ENCODE assay signal across 11 cellular contexts in the genomic region with DNA sequence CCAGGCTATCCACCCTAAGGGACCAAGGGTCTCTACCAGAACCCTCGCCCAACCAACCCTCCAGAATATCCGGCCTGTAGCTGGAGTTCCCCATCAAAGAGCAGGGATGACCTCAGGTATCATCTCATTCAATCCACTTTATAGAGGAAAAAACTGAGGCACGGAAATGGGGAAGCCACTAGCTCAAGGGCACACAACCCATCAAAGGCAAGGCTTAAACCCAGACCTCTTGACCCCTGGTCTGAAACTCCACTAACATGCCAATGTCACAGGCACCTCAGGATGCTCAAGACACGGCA. TPM values are rescaled to one million over a fixed set of nuclear protein-coding genes. Genes with fewer than 3 reads are reported as not detected.
DNase-seq lines count a peak whose midpoint lies in the region; ATAC-seq and TF ChIP-seq lines count a peak whose summit lies in the region.
"Had no signal": no experiment of that assay in that cellular context is flagged by ENCODE, and none has a peak within 500 bp of the region (broad histone marks: within the 10 kb centered on the region; RNA-seq: fewer than 3 reads in every experiment).

No MANE protein-coding gene starts in this region.

- TF ChIP-seq POLR2A in lower leg skin (IDR thresholded peaks at IDR 0.05) (no peak), tibial nerve (IDR thresholded peaks at IDR 0.05) (no peak)

- ATAC-seq in HG02970 (IDR thresholded peaks at IDR 0.05; ENCODE audit: low FRiP score, unreplicated experiment) (no peak), GM19324 (IDR thresholded peaks at IDR 0.05; ENCODE audit: low FRiP score, unreplicated experiment) (no peak), GM21367 (IDR thresholded peaks at IDR 0.05; ENCODE audit: unreplicated experiment) (no peak)
- ATAC-seq: esophagus mucosa had no signal

- H3K27me3 ChIP-seq in tibial nerve = no peaks in the 10 kb centered on the region

- peaks cover 0 to 24% (median 0%) of the 10 kb centered on the region in 3 donors for H3K36me3 ChIP-seq in tibial nerve

- peak overlapping the region; percentile 70 for H3K4me3 ChIP-seq in astrocyte of the cerebellum (ENCODE audit: low read depth, low read length)
- peak overlapping the region; percentile 64 for H3K4me3 ChIP-seq in lower leg skin (ENCODE audit: low read depth, poor library complexity, severe bottlenecking)
- peak overlapping the region; percentile 70 to 89 (median 76) for H3K4me3 ChIP-seq in tibial nerve

- in situ Hi-C loops in astrocyte of the cerebellum (cut with HindIII; ENCODE audit: low sequenced_read_pairs) = no loop called here

- DNase-seq in activated T-cell treated with anti-CD3 and anti-CD28 coated beads, Interleukin-2, amount 50 U/mL, for 24 hours = no peak
- no peak for DNase-seq in activated T-cell treated with anti-CD3 and anti-CD28 coated beads for 4 hours
- DNase-seq in astrocyte of the cerebellum (ENCODE audit: low read depth) = no peak
- DNase-seq in lower leg skin (ENCODE audit: low spot score in 2 of 2) = no peak
- no peak for DNase-seq in tibial nerve (ENCODE audit: low spot score in 2 of 2)

- peak overlapping the region; percentile 94 for H3K4me3 Mint-ChIP-seq in activated T-cell treated with anti-CD3 and anti-CD28 coated beads, Interleukin-2, amount 50 U/mL, for 24 hours

- no peaks in the 10 kb centered on the region for H3K9me3 ChIP-seq in tibial nerve

- no peaks in the 10 kb centered on the region for H3K9me3 Mint-ChIP-seq in activated T-cell treated with anti-CD3 and anti-CD28 coated beads, Interleukin-2, amount 50 U/mL, for 24 hours

- 0 to 4% methylated on average over 4 of the region's 4 CpGs for WGBS in lower leg skin, 2 donors
- 6% methylated on average over 4 of the region's 4 CpGs for WGBS in tibial nerve, 2 donors

- peak overlapping the region; percentile 92 for H3K27ac Mint-ChIP-seq in activated T-cell treated with anti-CD3 and anti-CD28 coated beads, Interleukin-2, amount 50 U/mL, for 24 hours

- H3K36me3 Mint-ChIP-seq in activated T-cell treated with anti-CD3 and anti-CD28 coated beads, Interleukin-2, amount 50 U/mL, for 24 hours (ENCODE audit: low read depth) = peaks cover 53% of the 10 kb centered on the region

- no peak for TF ChIP-seq CTCF in astrocyte of the cerebellum (IDR thresholded peaks at IDR 0.05; ENCODE audit: low read depth, low read length, missing control alignments)
- no peak for TF ChIP-seq CTCF in lower leg skin (IDR thresholded peaks at IDR 0.05)
- TF ChIP-seq CTCF in tibial nerve (IDR thresholded peaks at IDR 0.05) = no peak

- intact Hi-C loops in lower leg skin (cut with DNase I; ENCODE audit: low total_unique reads) = no loop called here

- H3K4me1 ChIP-seq in tibial nerve = peaks cover 0 to 56% (median 23%) of the 10 kb centered on the region in 4 donors

- no peaks in the 10 kb centered on the region for H3K27me3 Mint-ChIP-seq in activated T-cell treated with anti-CD3 and anti-CD28 coated beads, Interleukin-2, amount 50 U/mL, for 24 hours

- H3K4me1 Mint-ChIP-seq in activated T-cell treated with anti-CD3 and anti-CD28 coated beads, Interleukin-2, amount 50 U/mL, for 24 hours (ENCODE audit: low read depth) = peaks cover 46% of the 10 kb centered on the region

- peak overlapping the region in 3 of 4 donors; percentile 79 to 91 (median 88) for H3K27ac ChIP-seq in tibial nerve

- no peak for TF ChIP-seq EP300 in tibial nerve (IDR thresholded peaks at IDR 0.05)

RNA-seq across cellular contexts. Expression of a gene that starts 1.6 kb away (rescaled TPM):
- total RNA-seq in lower leg skin (10 to 100 TPM; 33.2 to 51.8 (median 41.9) TPM), tibial nerve (10 to 100 TPM; 25.6 to 52.2 (median 31.1) TPM)

RNA-seq across cellular contexts. Expression of a gene that starts 5.9 kb away (rescaled TPM):
- total RNA-seq in lower leg skin = 1 to 10 TPM in 1 of 4 donors, under 1 TPM in 1, not detected in 2; 0.79 to 2.1 TPM
- total RNA-seq in tibial nerve = not detected
- total RNA-seq: Daoy, temporal lobe had no signal

RNA-seq across cellular contexts. Expression of a gene that starts 13.6 kb away (rescaled TPM):
- total RNA-seq in lower leg skin (1 to 10 TPM in 1 of 4 donors, under 1 TPM in 2, not detected in 1; 0.39 to 1.2 (median 0.91) TPM), tibial nerve (1 to 10 TPM in 3 of 4 donors, not detected in 1; 1.4 to 4.8 (median 3.6) TPM)
- total RNA-seq: Daoy had no signal

RNA-seq across cellular contexts. Expression of a gene that starts 13.6 kb away (rescaled TPM):
- total RNA-seq in lower leg skin = 10 to 100 TPM; 33.6 to 43.2 (median 38.5) TPM
- 10 to 100 TPM; 31.8 to 42.7 (median 36.1) TPM for total RNA-seq in tibial nerve

RNA-seq across cellular contexts. Expression of a gene that starts 26.5 kb away (rescaled TPM):
- total RNA-seq in lower leg skin (10 to 100 TPM in 3 of 4 donors, 1 to 10 TPM in 1; 8.3 to 15.6 (median 10.5) TPM), tibial nerve (1 to 10 TPM; 5.5 to 7.5 (median 7.3) TPM)
